Comparison of ENCODE assay signal across 25 cellular contexts in genomic region chr2:168467729-168468128, GRCh38.
"Had no signal": no experiment of that assay in that cellular context is flagged by ENCODE, and none has a peak within 500 bp of the region (broad histone marks: within the 10 kb centered on the region; RNA-seq: fewer than 3 reads in every experiment).

No MANE protein-coding gene starts in this region.

- H3K4me3 Mint-ChIP-seq: activated CD4-positive, alpha-beta T cell treated with anti-CD3 and anti-CD28 coated beads for 36 hours; activated naive CD4-positive, alpha-beta T cell treated with anti-CD3 and anti-CD28 coated beads for 36 hours; activated T-cell treated with anti-CD3 and anti-CD28 coated beads, Interleukin-2, amount 50 U/mL, for 4 hours; memory B cell; stimulated activated effector memory CD8-positive, alpha-beta T cell treated with anti-CD3 and anti-CD28 coated beads, Interleukin-12 subunit alpha, Interleukin-12 subunit beta, amount 100 ng/mL, for 72 hours had no signal

- H3K4me3 ChIP-seq: mucosa of descending colon, pancreas, transverse colon, uterus had no signal

- H3K36me3 Mint-ChIP-seq: immature natural killer cell; memory B cell; stimulated activated effector memory CD8-positive, alpha-beta T cell treated with anti-CD3 and anti-CD28 coated beads, Interleukin-12 subunit alpha, Interleukin-12 subunit beta, amount 100 ng/mL, for 72 hours had no signal

- H3K27ac Mint-ChIP-seq: activated B cell treated with CpG ODN at 0.5 μM for 24 hours; activated CD4-positive, alpha-beta T cell treated with anti-CD3 and anti-CD28 coated beads for 36 hours; activated naive CD4-positive, alpha-beta T cell treated with anti-CD3 and anti-CD28 coated beads for 36 hours; memory B cell; stimulated activated effector memory CD8-positive, alpha-beta T cell treated with anti-CD3 and anti-CD28 coated beads, Interleukin-12 subunit alpha, Interleukin-12 subunit beta, amount 100 ng/mL, for 72 hours had no signal

- H3K36me3 ChIP-seq: pancreas, stomach, transverse colon, uterus had no signal

- H3K27me3 ChIP-seq: pancreas, stomach, transverse colon, uterus had no signal

- DNase-seq: activated B cell treated with CpG ODN at 0.5 μM for 24 hours; activated CD4-positive, alpha-beta T cell treated with anti-CD3 and anti-CD28 coated beads for 36 hours; activated CD4-positive, alpha-beta T cell treated with anti-CD3 and anti-CD28 coated beads, Interleukin-2, amount 50 U/mL, for 4 hours; activated CD8-positive, alpha-beta memory T cell treated with anti-CD3 and anti-CD28 coated beads, Interleukin-2, amount 50 U/mL, for 48 hours; activated naive CD4-positive, alpha-beta T cell treated with anti-CD3 and anti-CD28 coated beads for 36 hours; activated naive CD8-positive, alpha-beta T cell treated with anti-CD3 and anti-CD28 coated beads, Interleukin-2, amount 10 ng/mL, durations not matched to agents 7 days and 5 days; activated T-cell treated with anti-CD3 and anti-CD28 coated beads, Interleukin-2, amount 50 U/mL, for 4 hours; amniotic stem cell; cerebellar nuclear complex; cortex of kidney; immature natural killer cell; left ventricle myocardium superior; mucosa of descending colon; pancreas; small intestine; stimulated activated CD4-positive, alpha-beta T cell treated with anti-CD3 and anti-CD28 coated beads, Interleukin-2, amount 100 ng/mL, for 24 hours; stomach; T-helper 9 cell; transverse colon; uterus had no signal

- H3K9me3 ChIP-seq: mucosa of descending colon, pancreas, stomach, transverse colon, uterus had no signal

- FAIRE-seq: bronchial epithelial cell, pancreas, small intestine had no signal

- H3K27me3 Mint-ChIP-seq: activated B cell treated with CpG ODN at 0.5 μM for 24 hours; activated CD4-positive, alpha-beta T cell treated with anti-CD3 and anti-CD28 coated beads for 36 hours; activated naive CD8-positive, alpha-beta T cell treated with anti-CD3 and anti-CD28 coated beads, Interleukin-2, amount 10 ng/mL, durations not matched to agents 7 days and 5 days; memory B cell had no signal

- H3K9me3 Mint-ChIP-seq: activated B cell treated with CpG ODN at 0.5 μM for 24 hours; activated naive CD4-positive, alpha-beta T cell treated with anti-CD3 and anti-CD28 coated beads for 36 hours; activated naive CD8-positive, alpha-beta T cell treated with anti-CD3 and anti-CD28 coated beads, Interleukin-2, amount 10 ng/mL, durations not matched to agents 7 days and 5 days; activated T-cell treated with anti-CD3 and anti-CD28 coated beads, Interleukin-2, amount 50 U/mL, for 4 hours; activated T-helper 2 cell treated with anti-CD3 and anti-CD28 coated beads, Interferon-gamma antibody, Interleukin-2, Interleukin-4, amounts not matched to agents 10 μg/mL and 5 μg/mL and 100 μg/mL, durations not matched to agents 14 hours and 24 hours and 36 hours; immature natural killer cell; memory B cell; stimulated activated effector memory CD8-positive, alpha-beta T cell treated with anti-CD3 and anti-CD28 coated beads, Interleukin-12 subunit alpha, Interleukin-12 subunit beta, amount 100 ng/mL, for 72 hours had no signal

- H3K27ac ChIP-seq: epithelial cell of prostate had no signal

- ATAC-seq: activated CD4-positive, alpha-beta T cell treated with anti-CD3 and anti-CD28 coated beads for 36 hours; activated T-cell treated with anti-CD3 and anti-CD28 coated beads, Interleukin-2, amount 50 U/mL, for 4 hours; mucosa of descending colon; stimulated activated effector memory CD8-positive, alpha-beta T cell treated with anti-CD3 and anti-CD28 coated beads, Interleukin-12 subunit alpha, Interleukin-12 subunit beta, amount 100 ng/mL, for 72 hours had no signal

- H3K4me1 ChIP-seq: uterus had no signal
